ENCODE assay signal across 9 cellular contexts in genomic region chr13:111006508-111007031, GRCh38.
DNase-seq lines count a peak whose midpoint lies in the region; ATAC-seq, FAIRE-seq and TF ChIP-seq lines count a peak whose summit lies in the region.
"Had no signal": no experiment of that assay in that cellular context is flagged by ENCODE, and none has a peak within 500 bp of the region (broad histone marks: within the 10 kb centered on the region; RNA-seq: fewer than 3 reads in every experiment).

No MANE protein-coding gene starts in this region.

- peak overlapping the region; percentile 40 for H3K9ac ChIP-seq in mucosa of stomach (ENCODE audit: low read length)

- DNase-seq in NCI-H69 (lab: John Stamatoyannopoulos, UW) (peak; percentile 29), esophagus muscularis mucosa (ENCODE audit: extremely low spot score) (no peak), ureter (ENCODE audit: low spot score) (peak; percentile 62), small intestine (no peak), NCI-H748 treated with DMSO at 0.1 percent for 48 hours (lab: John Stamatoyannopoulos, UW) (no peak)
- no peak for DNase-seq in activated T-cell treated with anti-CD3 and anti-CD28 coated beads, Interleukin-2, amount 50 U/mL, for 24 hours
- DNase-seq: hippocampal formation had no signal

- H3K27me3 ChIP-seq in esophagus muscularis mucosa = no peaks in the 10 kb centered on the region
- H3K27me3 ChIP-seq in mucosa of stomach (ENCODE audit: control insufficient read depth, insufficient read depth, low read length) = peaks cover 4% of the 10 kb centered on the region
- H3K27me3 ChIP-seq in small intestine (ENCODE audit: control insufficient read depth in 2 of 2, insufficient read depth in 2 of 2, low read length in 2 of 2) = peaks cover 0 to 3% of the 10 kb centered on the region in 2 donors

- no peaks in the 10 kb centered on the region for H3K36me3 Mint-ChIP-seq in activated T-cell treated with anti-CD3 and anti-CD28 coated beads, Interleukin-2, amount 50 U/mL, for 24 hours (ENCODE audit: low read depth)

- no peak overlapping the region for H3K4me3 Mint-ChIP-seq in activated T-cell treated with anti-CD3 and anti-CD28 coated beads, Interleukin-2, amount 50 U/mL, for 24 hours

- peaks cover 25% of the 10 kb centered on the region for H3K27me3 Mint-ChIP-seq in activated T-cell treated with anti-CD3 and anti-CD28 coated beads, Interleukin-2, amount 50 U/mL, for 24 hours

- no peak overlapping the region for H3K27ac Mint-ChIP-seq in activated T-cell treated with anti-CD3 and anti-CD28 coated beads, Interleukin-2, amount 50 U/mL, for 24 hours

- H3K4me3 ChIP-seq in esophagus muscularis mucosa (peak overlapping the region; percentile 4 to 37 (median 14)), mucosa of stomach (ENCODE audit: low read length) (no peak overlapping the region), small intestine (ENCODE audit: low read depth in 1 of 2, low read length in 2 of 2) (no peak overlapping the region)

- no peak for ATAC-seq in HG03520 (IDR thresholded peaks at IDR 0.05; ENCODE audit: unreplicated experiment)

- TF ChIP-seq POLR2A in esophagus muscularis mucosa (IDR thresholded peaks at IDR 0.05; ENCODE audit: low read depth) = no peak

- no peaks in the 10 kb centered on the region for H3K9me3 ChIP-seq in esophagus muscularis mucosa
- H3K9me3 ChIP-seq in mucosa of stomach (ENCODE audit: control insufficient read depth, low read length) = no peaks in the 10 kb centered on the region
- no peaks in the 10 kb centered on the region for H3K9me3 ChIP-seq in small intestine (ENCODE audit: control insufficient read depth, low read depth)

- intact Hi-C loops in esophagus muscularis mucosa (cut with DNase I) = loop anchor here (5.0 kb wide), 1 partner anchor 41 kb away; no protein-coding TSS in a partner anchor

- FAIRE-seq in small intestine (lab: Jason Lieb, UNC) = no peak

- no peak for TF ChIP-seq CTCF in esophagus muscularis mucosa (IDR thresholded peaks at IDR 0.05)

- H3K9me3 Mint-ChIP-seq in activated T-cell treated with anti-CD3 and anti-CD28 coated beads, Interleukin-2, amount 50 U/mL, for 24 hours = no peaks in the 10 kb centered on the region

- H3K36me3 ChIP-seq in esophagus muscularis mucosa = no peaks in the 10 kb centered on the region
- no peaks in the 10 kb centered on the region for H3K36me3 ChIP-seq in mucosa of stomach (ENCODE audit: control insufficient read depth, insufficient read depth, low read length)
- no peaks in the 10 kb centered on the region for H3K36me3 ChIP-seq in small intestine (ENCODE audit: control insufficient read depth in 2 of 2, insufficient read depth in 2 of 2, low read length in 2 of 2)

- H3K4me1 Mint-ChIP-seq in activated T-cell treated with anti-CD3 and anti-CD28 coated beads, Interleukin-2, amount 50 U/mL, for 24 hours (ENCODE audit: low read depth) = no peaks in the 10 kb centered on the region

- peak overlapping the region; percentile 75 to 89 (median 84) for H3K27ac ChIP-seq in esophagus muscularis mucosa (replicated peaks in 1 of 4)
- H3K27ac ChIP-seq in small intestine (ENCODE audit: low read depth in 1 of 2, low read length in 1 of 2) = peak overlapping the region in 1 of 2 donors; percentile 89

- no peak for TF ChIP-seq EP300 in esophagus muscularis mucosa (IDR thresholded peaks at IDR 0.05)

- H3K4me1 ChIP-seq in esophagus muscularis mucosa (peaks cover 22 to 26% (median 25%) of the 10 kb centered on the region in 4 donors), mucosa of stomach (ENCODE audit: control insufficient read depth, insufficient read depth, low read length) (peaks cover 12% of the 10 kb centered on the region), small intestine (ENCODE audit: control insufficient read depth in 2 of 2, insufficient read depth in 1 of 2, low read depth in 1 of 2, low read length in 1 of 2) (no peaks in the 10 kb centered on the region)

- 35% methylated on average over 13 of the region's 13 CpGs for WGBS in esophagus muscularis mucosa
- 55 to 75% (median 73%) methylated on average over 13 of the region's 13 CpGs for WGBS in small intestine, 3 donors

Comparison
In these comparisons a context has a peak if more than half of its experiments do, and no peak if none do; other contexts are left out.
1. DNase-seq: peak in NCI-H69 (single experiment) and ureter (single experiment); none in esophagus muscularis mucosa (single experiment), activated T-cell treated with anti-CD3 and anti-CD28 coated beads, Interleukin-2, amount 50 U/mL, for 24 hours (single experiment), small intestine (single experiment) and NCI-H748 treated with DMSO at 0.1 percent for 48 hours (single experiment).
2. H3K4me3 ChIP-seq: peak in esophagus muscularis mucosa (4 of 4); none in mucosa of stomach (single experiment) and small intestine (0 of 2).